ENCODE assay signal across 20 cellular contexts in the genomic region with DNA sequence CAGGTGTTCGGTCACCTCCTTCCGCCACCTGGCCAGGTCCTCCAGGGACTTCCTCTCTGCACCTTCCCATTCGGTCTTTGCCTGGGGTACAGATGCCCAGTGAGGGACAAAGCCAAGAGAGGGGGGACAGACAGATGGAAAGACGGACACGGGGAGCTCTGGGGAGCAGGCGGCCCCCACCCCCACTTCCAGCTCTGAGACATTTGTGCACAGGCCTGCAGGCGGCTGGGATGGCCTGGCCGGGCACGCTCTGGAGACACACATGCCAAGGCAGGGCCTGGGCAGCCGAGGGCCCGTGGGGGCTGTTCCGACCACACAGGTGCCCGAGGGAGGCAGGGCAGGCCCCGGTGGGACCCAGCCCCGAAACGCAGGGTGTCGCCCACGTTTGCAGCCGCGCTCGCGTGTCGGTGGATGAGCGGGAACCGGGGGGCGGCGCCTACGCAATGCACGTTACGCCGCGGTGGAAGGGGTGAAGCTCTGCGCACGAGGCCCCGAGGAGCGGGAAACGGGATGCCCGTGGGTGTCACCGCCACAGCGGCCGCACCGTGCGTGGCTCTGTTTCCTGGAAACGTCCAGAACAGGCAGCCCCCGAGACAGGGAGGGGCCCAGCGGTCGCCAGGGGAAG. TPM values are rescaled to one million over a fixed set of nuclear protein-coding genes. Genes with fewer than 3 reads are reported as not detected.
DNase-seq lines count a peak whose midpoint lies in the region; ATAC-seq, FAIRE-seq and TF ChIP-seq lines count a peak whose summit lies in the region.
"Had no signal": no experiment of that assay in that cellular context is flagged by ENCODE, and none has a peak within 500 bp of the region (broad histone marks: within the 10 kb centered on the region; RNA-seq: fewer than 3 reads in every experiment).

No MANE protein-coding gene starts in this region.

- H3K27ac ChIP-seq in HepG2 (ENCODE audit: extremely low read length, insufficient read depth, low read length): no peak overlapping the region
- no peak overlapping the region for H3K27ac ChIP-seq in right lobe of liver
- peak overlapping the region; percentile 42 for H3K27ac ChIP-seq in SJCRH30
- H3K27ac ChIP-seq in neuronal stem cell (replicated peaks; ENCODE audit: low read length): no peak overlapping the region
- H3K27ac ChIP-seq in left lung: no peak overlapping the region
- no peak overlapping the region for H3K27ac ChIP-seq in brain microvascular endothelial cell
- H3K27ac ChIP-seq: 22Rv1, KMS-11 had no signal

- H3K18ac ChIP-seq in neuronal stem cell (ENCODE audit: low read length): no peak overlapping the region

- POLR2A ChIA-PET in HepG2 (lab: Yijun Ruan, JAX): interaction anchor here (2.2 to 2.6 kb wide), 2 partner anchors 16 kb away, joined by 14 to 19 read pairs; a partner anchor contains a TSS

- H3K27me3 ChIP-seq in HepG2 (ENCODE audit: control insufficient read depth in 1 of 2, insufficient read depth in 2 of 2, low read length in 2 of 2) (peaks cover 7 to 32% of the 10 kb centered on the region in 2 experiments; a peak in 4 of 5 replicates), right lobe of liver (no peaks in the 10 kb centered on the region), SJCRH30 (no peaks in the 10 kb centered on the region), neuronal stem cell (ENCODE audit: control insufficient read depth in 3 of 3, insufficient read depth in 3 of 3, low read depth in 1 of 3, low read length in 3 of 3) (no peaks in the 10 kb centered on the region), left lung (peaks cover 0 to 31% of the 10 kb centered on the region in 2 donors), brain microvascular endothelial cell (replicated peaks) (peaks cover 7% of the 10 kb centered on the region)

- CTCF ChIA-PET in HepG2 (lab: Yijun Ruan, JAX; ENCODE audit: low intra/inter-chr PET ratio, low total read pairs): interaction anchor here (1.4 kb wide), 1 partner anchor 73 kb away, joined by 6 read pairs; no protein-coding TSS in a partner anchor

- H2BK12ac ChIP-seq in neuronal stem cell (ENCODE audit: low read length): no peak overlapping the region

- H3K36me3 ChIP-seq in HepG2 (replicated peaks in 1 of 2; ENCODE audit: control insufficient read depth in 1 of 2, insufficient read depth in 2 of 2, low read length in 2 of 2) (no peaks in the 10 kb centered on the region), right lobe of liver (no peaks in the 10 kb centered on the region), SJCRH30 (peaks cover 16% of the 10 kb centered on the region), neuronal stem cell (replicated peaks in 1 of 2; ENCODE audit: control insufficient read depth in 2 of 2, insufficient read depth in 2 of 2, low read length in 2 of 2) (no peaks in the 10 kb centered on the region), left lung (no peaks in the 10 kb centered on the region), brain microvascular endothelial cell (replicated peaks) (no peaks in the 10 kb centered on the region)

- H2AK5ac ChIP-seq in neuronal stem cell (ENCODE audit: low read depth, low read length): peak overlapping the region; percentile 88

- peak overlapping the region in 1 of 3 experiments; percentile 78; a peak in 2 of 6 replicates for H3K4me3 ChIP-seq in HepG2 (replicated peaks in 1 of 3; ENCODE audit: insufficient read depth in 1 of 3, low read depth in 2 of 3, low read length in 3 of 3)
- H3K4me3 ChIP-seq in right lobe of liver: no peak overlapping the region
- peak overlapping the region; percentile 33 for H3K4me3 ChIP-seq in SJCRH30
- H3K4me3 ChIP-seq in neuronal stem cell (ENCODE audit: low read length in 2 of 2): no peak overlapping the region
- no peak overlapping the region for H3K4me3 ChIP-seq in left lung
- no peak overlapping the region for H3K4me3 ChIP-seq in brain microvascular endothelial cell (ENCODE audit: low read depth, low read length)

- DNase-seq in HepG2 (ENCODE audit: low spot score): no peak
- DNase-seq in right lobe of liver: no peak
- DNase-seq in SJCRH30: peak; percentile 68 to 73
- no peak for DNase-seq in neuronal stem cell (ENCODE audit: low spot score)
- DNase-seq in left lung: no peak
- no peak for DNase-seq in brain microvascular endothelial cell
- DNase-seq: AML-193; C1 segment of cervical spinal cord; Calu3; CD4-positive, alpha-beta T cell; DMS 273 treated with DMSO at 0.1 percent for 48 hours; DMS79 treated with DMSO at 0.1 percent for 48 hours; EL had no signal

- H3K23ac ChIP-seq in neuronal stem cell (ENCODE audit: low read depth, low read length, poor library complexity): peak overlapping the region; percentile 80

- peaks cover 65% of the 10 kb centered on the region for H3K4me1 ChIP-seq in HepG2 (ENCODE audit: insufficient read depth, low read length)
- H3K4me1 ChIP-seq in right lobe of liver: no peaks in the 10 kb centered on the region
- peaks cover 41% of the 10 kb centered on the region for H3K4me1 ChIP-seq in SJCRH30
- H3K4me1 ChIP-seq in neuronal stem cell (ENCODE audit: control insufficient read depth in 2 of 2, insufficient read depth in 1 of 2, low read depth in 1 of 2, low read length in 2 of 2): peaks cover 0 to 10% of the 10 kb centered on the region in 2 donors
- no peaks in the 10 kb centered on the region for H3K4me1 ChIP-seq in left lung

- H3K4me2 ChIP-seq in HepG2 (ENCODE audit: low read depth, low read length): peak overlapping the region; percentile 84
- no peak overlapping the region for H3K4me2 ChIP-seq in neuronal stem cell (ENCODE audit: insufficient read depth, low read length, poor library complexity, severe bottlenecking)
- H3K4me2 ChIP-seq: KMS-11 had no signal

- no TSS peak for BruUV-seq in HepG2 (replicated peaks; lab: Mats Ljungman, UMichigan)

- peak overlapping the region; percentile 66 for H2BK5ac ChIP-seq in neuronal stem cell (ENCODE audit: low read length)

- TF ChIP-seq CTCF in HepG2 (CRISPR knock-in tag; IDR thresholded peaks at IDR 0.05): no peak
- no peak for TF ChIP-seq CTCF in right lobe of liver (IDR thresholded peaks at IDR 0.05)
- no peak for TF ChIP-seq CTCF in left lung (IDR thresholded peaks at IDR 0.05)
- TF ChIP-seq CTCF in brain microvascular endothelial cell (IDR thresholded peaks at IDR 0.05; ENCODE audit: low read depth, low read length, missing control alignments): no peak

- no peak overlapping the region for H2BK120ac ChIP-seq in neuronal stem cell (ENCODE audit: low read depth, low read length)

- no peak overlapping the region for H4K91ac ChIP-seq in neuronal stem cell (ENCODE audit: low read depth, low read length, poor library complexity)

- ATAC-seq in HepG2: peak; percentile 2; the same call in 2 of the 3 replicates
- no peak for ATAC-seq in right lobe of liver
- no peak for ATAC-seq in left lung

- H3K14ac ChIP-seq in neuronal stem cell (ENCODE audit: low read length): no peak overlapping the region

- TF ChIP-seq EP300 in HepG2 (IDR thresholded peaks at IDR 0.05; ENCODE audit: low read depth in 2 of 2, low read length in 2 of 2): no peak
- no peak for TF ChIP-seq EP300 in HepG2 (CRISPR knock-in tag; IDR thresholded peaks at IDR 0.05; ENCODE audit: borderline replicate concordance)

- H2AFZ ChIP-seq in HepG2 (ENCODE audit: low read length): no peak overlapping the region
- peak overlapping the region; percentile 56 for H2AFZ ChIP-seq in neuronal stem cell (ENCODE audit: low read length)

- no peak for TF ChIP-seq RAD21 in HepG2 (CRISPR knock-in tag; IDR thresholded peaks at IDR 0.05)

- H3K9me3 ChIP-seq in HepG2 (ENCODE audit: low read length) (no peaks in the 10 kb centered on the region), right lobe of liver (no peaks in the 10 kb centered on the region), SJCRH30 (replicated peaks) (no peaks in the 10 kb centered on the region), neuronal stem cell (replicated peaks in 1 of 2; ENCODE audit: control insufficient read depth in 2 of 2, insufficient read depth in 1 of 2, low read depth in 1 of 2, low read length in 2 of 2) (no peaks in the 10 kb centered on the region), left lung (no peaks in the 10 kb centered on the region)

- peak overlapping the region; percentile 79; the same call in 1 of the 2 replicates for H3K9ac ChIP-seq in HepG2 (ENCODE audit: insufficient read depth, low read depth, low read length)
- no peak overlapping the region for H3K9ac ChIP-seq in neuronal stem cell (ENCODE audit: low read depth, low read length, poor library complexity)
- H3K9ac ChIP-seq: KMS-11 had no signal

- intact Hi-C loops in HepG2 (cut with micrococcal nuclease; ENCODE audit: unreplicated experiment) (no loop called here), right lobe of liver (cut with DNase I) (no loop called here), left lung (cut with DNase I) (no loop called here)

- H3K4ac ChIP-seq in neuronal stem cell (ENCODE audit: low read length): no peak overlapping the region

- no peak for FAIRE-seq in HepG2 (lab: Jason Lieb, UNC)
- FAIRE-seq: G401.6, GM12891, GM19239 had no signal

- no peaks in the 10 kb centered on the region for H4K20me1 ChIP-seq in HepG2 (ENCODE audit: insufficient read depth, low read length)

- no peaks in the 10 kb centered on the region for H3K79me1 ChIP-seq in neuronal stem cell (ENCODE audit: low read depth, low read length)

- WGBS in HepG2 (ENCODE audit: low lambda C conversion rate): 90% methylated on average over 43 of the region's 47 CpGs
- 93% methylated on average over 39 of the region's 47 CpGs for WGBS in right lobe of liver (ENCODE audit: insufficient coverage, low coverage, low lambda C conversion rate, missing lambda C conversion rate)
- no CpG with 5 or more reads among the region's 47 CpGs for WGBS in neuronal stem cell (ENCODE audit: extremely low coverage in 2 of 2, insufficient read length in 2 of 2, insufficient replicate concordance in 1 of 2), 2 donors

- peak overlapping the region; percentile 43 for H2BK15ac ChIP-seq in neuronal stem cell (ENCODE audit: low read length)

- H4K8ac ChIP-seq in neuronal stem cell (ENCODE audit: low read depth, low read length): no peak overlapping the region

- TF ChIP-seq POLR2A in HepG2 (IDR thresholded peaks at IDR 0.05; ENCODE audit: insufficient read depth in 1 of 2, low read depth in 2 of 2, low read length in 2 of 2) (no peak), right lobe of liver (IDR thresholded peaks at IDR 0.05) (no peak)

- H3K79me2 ChIP-seq in HepG2 (ENCODE audit: insufficient read depth, low read length): no peaks in the 10 kb centered on the region

- in situ Hi-C loops in HepG2 (cut with HindIII; ENCODE audit: extremely low pct_ligation_motif_present, low pct_unique_long_range_greater_than_20kb) (no loop called here), brain microvascular endothelial cell (cut with HindIII; ENCODE audit: low pct_ligation_motif_present, low sequenced_read_pairs) (no loop called here)

RNA-seq across cellular contexts. Expression of a gene that starts 6.0 kb away (rescaled TPM):
- total RNA-seq in HepG2 (2016; rRNA removed; fragmentation: Illumina TruSeq; extraction: Trizol): 0.15 TPM in 1 of 2 replicates, not detected in the other
- total RNA-seq in HepG2 (2016; cell fraction: cytosol; rRNA removed; fragmentation: Illumina TruSeq; extraction: Trizol; ENCODE audit: low read depth): not detected in 2 replicates
- 0.13 TPM in 1 of 2 replicates, not detected in the other for total RNA-seq in HepG2 (2016; cell fraction: insoluble cytoplasmic fraction; rRNA removed; fragmentation: Illumina TruSeq; extraction: Trizol)
- not detected in 2 replicates for total RNA-seq in HepG2 (2016; cell fraction: membrane; rRNA removed; fragmentation: Illumina TruSeq; extraction: Trizol)
- not detected in 2 replicates for total RNA-seq in HepG2 (2016; cell fraction: nucleus; rRNA removed; fragmentation: Illumina TruSeq; extraction: Trizol)
- not detected in 2 replicates for polyA plus RNA-seq in HepG2 (2011; rRNA removed)
- polyA plus RNA-seq in HepG2 (2011; cell fraction: cytosol; rRNA removed): not detected in 2 replicates
- polyA plus RNA-seq in HepG2 (2011; cell fraction: nucleus; rRNA removed): not detected in 2 replicates
- not detected in 2 replicates for polyA plus RNA-seq in HepG2 (2012)
- not detected in 2 replicates for polyA plus RNA-seq in HepG2 (2016; cell fraction: cytosol; fragmentation: Illumina TruSeq; extraction: Trizol; ENCODE audit: low read depth)
- not detected in 2 replicates for polyA plus RNA-seq in HepG2 (2016; cell fraction: insoluble cytoplasmic fraction; fragmentation: Illumina TruSeq; extraction: Trizol; ENCODE audit: low read depth)
- polyA plus RNA-seq in HepG2 (2016; cell fraction: membrane; fragmentation: Illumina TruSeq; extraction: Trizol; ENCODE audit: low read depth): not detected in 2 replicates
- not detected in 2 replicates for polyA plus RNA-seq in HepG2 (2016; cell fraction: nucleus; fragmentation: Illumina TruSeq; extraction: Trizol; ENCODE audit: insufficient read depth, low read depth)
- polyA minus RNA-seq in HepG2 (2011; rRNA and poly(A)+ RNA removed; ENCODE audit: low replicate concordance): not detected in 2 replicates
- not detected in 2 replicates for polyA minus RNA-seq in HepG2 (2011; cell fraction: cytosol; rRNA and poly(A)+ RNA removed)
- not detected in 2 replicates for polyA minus RNA-seq in HepG2 (2011; cell fraction: nucleus; rRNA and poly(A)+ RNA removed)
- total RNA-seq in right lobe of liver: not detected
- total RNA-seq in SJCRH30 (2014; rRNA removed; shearing (Covaris generic)): 111 and 114 TPM in 2 replicates
- not detected for polyA plus RNA-seq in neuronal stem cell (2013, experiment 1 of 2)
- polyA plus RNA-seq in neuronal stem cell (2013, experiment 2 of 2): not detected
- under 1 TPM in 1 of 2 donors, not detected in 1; 0.31 TPM for total RNA-seq in left lung
- total RNA-seq: Calu3, H4 had no signal
- polyA plus RNA-seq: IgD-negative memory B cell had no signal

RNA-seq across cellular contexts. Expression of a gene that starts 7.5 kb away (rescaled TPM):
- 1.5 and 1.8 TPM in 2 replicates for total RNA-seq in HepG2 (2016; rRNA removed; fragmentation: Illumina TruSeq; extraction: Trizol)
- 0.61 and 0.79 TPM in 2 replicates for total RNA-seq in HepG2 (2016; cell fraction: cytosol; rRNA removed; fragmentation: Illumina TruSeq; extraction: Trizol; ENCODE audit: low read depth)
- 1.4 and 1.7 TPM in 2 replicates for total RNA-seq in HepG2 (2016; cell fraction: insoluble cytoplasmic fraction; rRNA removed; fragmentation: Illumina TruSeq; extraction: Trizol)
- 0.83 and 1.1 TPM in 2 replicates for total RNA-seq in HepG2 (2016; cell fraction: membrane; rRNA removed; fragmentation: Illumina TruSeq; extraction: Trizol)
- 0.31 TPM in 1 of 2 replicates, not detected in the other for total RNA-seq in HepG2 (2016; cell fraction: nucleus; rRNA removed; fragmentation: Illumina TruSeq; extraction: Trizol)
- polyA plus RNA-seq in HepG2 (2011; rRNA removed): 0.84 and 0.92 TPM in 2 replicates
- 0.24 and 0.56 TPM in 2 replicates for polyA plus RNA-seq in HepG2 (2011; cell fraction: cytosol; rRNA removed)
- polyA plus RNA-seq in HepG2 (2011; cell fraction: nucleus; rRNA removed): 2.1 and 2.4 TPM in 2 replicates
- polyA plus RNA-seq in HepG2 (2012): 0.48 and 1.2 TPM in 2 replicates
- polyA plus RNA-seq in HepG2 (2016; cell fraction: cytosol; fragmentation: Illumina TruSeq; extraction: Trizol; ENCODE audit: low read depth): 0.92 and 1.0 TPM in 2 replicates
- 0.65 and 1.6 TPM in 2 replicates for polyA plus RNA-seq in HepG2 (2016; cell fraction: insoluble cytoplasmic fraction; fragmentation: Illumina TruSeq; extraction: Trizol; ENCODE audit: low read depth)
- 0.45 and 0.71 TPM in 2 replicates for polyA plus RNA-seq in HepG2 (2016; cell fraction: membrane; fragmentation: Illumina TruSeq; extraction: Trizol; ENCODE audit: low read depth)
- 2.3 and 3.5 TPM in 2 replicates for polyA plus RNA-seq in HepG2 (2016; cell fraction: nucleus; fragmentation: Illumina TruSeq; extraction: Trizol; ENCODE audit: insufficient read depth, low read depth)
- polyA minus RNA-seq in HepG2 (2011; rRNA and poly(A)+ RNA removed; ENCODE audit: low replicate concordance): not detected in 2 replicates
- polyA minus RNA-seq in HepG2 (2011; cell fraction: cytosol; rRNA and poly(A)+ RNA removed): not detected in 2 replicates
- 0.12 and 0.26 TPM in 2 replicates for polyA minus RNA-seq in HepG2 (2011; cell fraction: nucleus; rRNA and poly(A)+ RNA removed)
- total RNA-seq in right lobe of liver: 1 to 10 TPM in 2 of 6 experiments, under 1 TPM in 3, not detected in 1; 0.25 to 1.7 (median 0.79) TPM
- total RNA-seq in SJCRH30 (2014; rRNA removed; shearing (Covaris generic)): 0.33 and 0.71 TPM in 2 replicates
- polyA plus RNA-seq in neuronal stem cell (2013, experiment 1 of 2): 0.86 TPM
- polyA plus RNA-seq in neuronal stem cell (2013, experiment 2 of 2): 1.2 TPM
- 1 to 10 TPM; 1.5 to 2.7 TPM for total RNA-seq in left lung
- total RNA-seq: H4 had no signal

RNA-seq across cellular contexts. Expression of a gene that starts 16.3 kb away (rescaled TPM):
- total RNA-seq in HepG2 (2016; rRNA removed; fragmentation: Illumina TruSeq; extraction: Trizol) (29.6 and 29.9 TPM in 2 replicates), right lobe of liver (10 to 100 TPM in 1 of 6 experiments, 1 to 10 TPM in 5; 5.6 to 11.5 (median 6.0) TPM), left lung (10 to 100 TPM; 10.3 to 12.9 TPM)
- 22.0 and 23.6 TPM in 2 replicates for total RNA-seq in HepG2 (2016; cell fraction: cytosol; rRNA removed; fragmentation: Illumina TruSeq; extraction: Trizol; ENCODE audit: low read depth)
- 27.3 and 30.2 TPM in 2 replicates for total RNA-seq in HepG2 (2016; cell fraction: insoluble cytoplasmic fraction; rRNA removed; fragmentation: Illumina TruSeq; extraction: Trizol)
- total RNA-seq in HepG2 (2016; cell fraction: membrane; rRNA removed; fragmentation: Illumina TruSeq; extraction: Trizol): 24.5 and 33.2 TPM in 2 replicates
- 11.7 and 14.7 TPM in 2 replicates for total RNA-seq in HepG2 (2016; cell fraction: nucleus; rRNA removed; fragmentation: Illumina TruSeq; extraction: Trizol)
- polyA plus RNA-seq in HepG2 (2011; rRNA removed): 17.6 and 19.2 TPM in 2 replicates
- polyA plus RNA-seq in HepG2 (2011; cell fraction: cytosol; rRNA removed): 21.5 and 24.4 TPM in 2 replicates
- polyA plus RNA-seq in HepG2 (2011; cell fraction: nucleus; rRNA removed): 9.1 and 10.9 TPM in 2 replicates
- 8.9 and 10.5 TPM in 2 replicates for polyA plus RNA-seq in HepG2 (2012)
- 13.9 and 22.1 TPM in 2 replicates for polyA plus RNA-seq in HepG2 (2016; cell fraction: cytosol; fragmentation: Illumina TruSeq; extraction: Trizol; ENCODE audit: low read depth)
- 19.8 and 20.7 TPM in 2 replicates for polyA plus RNA-seq in HepG2 (2016; cell fraction: insoluble cytoplasmic fraction; fragmentation: Illumina TruSeq; extraction: Trizol; ENCODE audit: low read depth)
- 17.4 and 20.9 TPM in 2 replicates for polyA plus RNA-seq in HepG2 (2016; cell fraction: membrane; fragmentation: Illumina TruSeq; extraction: Trizol; ENCODE audit: low read depth)
- polyA plus RNA-seq in HepG2 (2016; cell fraction: nucleus; fragmentation: Illumina TruSeq; extraction: Trizol; ENCODE audit: insufficient read depth, low read depth): 20.4 and 23.0 TPM in 2 replicates
- 10.9 and 14.0 TPM in 2 replicates for polyA minus RNA-seq in HepG2 (2011; rRNA and poly(A)+ RNA removed; ENCODE audit: low replicate concordance)
- 5.3 and 5.4 TPM in 2 replicates for polyA minus RNA-seq in HepG2 (2011; cell fraction: cytosol; rRNA and poly(A)+ RNA removed)
- 6.5 and 7.5 TPM in 2 replicates for polyA minus RNA-seq in HepG2 (2011; cell fraction: nucleus; rRNA and poly(A)+ RNA removed)
- 20.1 and 22.5 TPM in 2 replicates for total RNA-seq in SJCRH30 (2014; rRNA removed; shearing (Covaris generic))
- polyA plus RNA-seq in neuronal stem cell (2013, experiment 1 of 2): 15.5 TPM
- polyA plus RNA-seq in neuronal stem cell (2013, experiment 2 of 2): 14.7 TPM

RNA-seq across cellular contexts. Expression of a gene that starts 22.3 kb away (rescaled TPM):
- total RNA-seq in HepG2 (2016; rRNA removed; fragmentation: Illumina TruSeq; extraction: Trizol): 11.0 and 17.6 TPM in 2 replicates
- 5.5 and 6.6 TPM in 2 replicates for total RNA-seq in HepG2 (2016; cell fraction: cytosol; rRNA removed; fragmentation: Illumina TruSeq; extraction: Trizol; ENCODE audit: low read depth)
- total RNA-seq in HepG2 (2016; cell fraction: insoluble cytoplasmic fraction; rRNA removed; fragmentation: Illumina TruSeq; extraction: Trizol): 10.1 and 16.6 TPM in 2 replicates
- total RNA-seq in HepG2 (2016; cell fraction: membrane; rRNA removed; fragmentation: Illumina TruSeq; extraction: Trizol): 9.9 and 10.4 TPM in 2 replicates
- 12.2 and 16.5 TPM in 2 replicates for total RNA-seq in HepG2 (2016; cell fraction: nucleus; rRNA removed; fragmentation: Illumina TruSeq; extraction: Trizol)
- polyA plus RNA-seq in HepG2 (2011; rRNA removed): 10.4 and 13.4 TPM in 2 replicates
- polyA plus RNA-seq in HepG2 (2011; cell fraction: cytosol; rRNA removed): 3.3 and 4.7 TPM in 2 replicates
- 75.3 and 105 TPM in 2 replicates for polyA plus RNA-seq in HepG2 (2011; cell fraction: nucleus; rRNA removed)
- polyA plus RNA-seq in HepG2 (2012): 7.2 and 11.6 TPM in 2 replicates
- polyA plus RNA-seq in HepG2 (2016; cell fraction: cytosol; fragmentation: Illumina TruSeq; extraction: Trizol; ENCODE audit: low read depth): 2.4 and 4.0 TPM in 2 replicates
- 11.7 and 13.2 TPM in 2 replicates for polyA plus RNA-seq in HepG2 (2016; cell fraction: insoluble cytoplasmic fraction; fragmentation: Illumina TruSeq; extraction: Trizol; ENCODE audit: low read depth)
- 4.2 and 6.8 TPM in 2 replicates for polyA plus RNA-seq in HepG2 (2016; cell fraction: membrane; fragmentation: Illumina TruSeq; extraction: Trizol; ENCODE audit: low read depth)
- polyA plus RNA-seq in HepG2 (2016; cell fraction: nucleus; fragmentation: Illumina TruSeq; extraction: Trizol; ENCODE audit: insufficient read depth, low read depth): 48.5 and 55.0 TPM in 2 replicates
- polyA minus RNA-seq in HepG2 (2011; rRNA and poly(A)+ RNA removed; ENCODE audit: low replicate concordance): 14.8 and 18.0 TPM in 2 replicates
- polyA minus RNA-seq in HepG2 (2011; cell fraction: cytosol; rRNA and poly(A)+ RNA removed): 7.9 and 12.6 TPM in 2 replicates
- 9.3 and 22.1 TPM in 2 replicates for polyA minus RNA-seq in HepG2 (2011; cell fraction: nucleus; rRNA and poly(A)+ RNA removed)
- total RNA-seq in right lobe of liver: 10 to 100 TPM in 4 of 6 experiments, 1 to 10 TPM in 2; 9.0 to 14.2 (median 12.0) TPM
- total RNA-seq in SJCRH30 (2014; rRNA removed; shearing (Covaris generic)): 8.7 and 9.8 TPM in 2 replicates
- 14.1 TPM for polyA plus RNA-seq in neuronal stem cell (2013, experiment 1 of 2)
- 14.2 TPM for polyA plus RNA-seq in neuronal stem cell (2013, experiment 2 of 2)
- total RNA-seq in left lung: 10 to 100 TPM; 18.9 to 27.3 TPM

RNA-seq across cellular contexts. Expression of a gene that starts 38.0 kb away (rescaled TPM):
- total RNA-seq in HepG2 (2016; rRNA removed; fragmentation: Illumina TruSeq; extraction: Trizol) (9.8 and 25.1 TPM in 2 replicates), right lobe of liver (10 to 100 TPM; 36.0 to 50.8 (median 40.8) TPM), left lung (100 to 1,000 TPM; 110 to 130 TPM)
- 8.5 and 9.5 TPM in 2 replicates for total RNA-seq in HepG2 (2016; cell fraction: cytosol; rRNA removed; fragmentation: Illumina TruSeq; extraction: Trizol; ENCODE audit: low read depth)
- 6.2 and 24.1 TPM in 2 replicates for total RNA-seq in HepG2 (2016; cell fraction: insoluble cytoplasmic fraction; rRNA removed; fragmentation: Illumina TruSeq; extraction: Trizol)
- total RNA-seq in HepG2 (2016; cell fraction: membrane; rRNA removed; fragmentation: Illumina TruSeq; extraction: Trizol): 6.7 and 7.5 TPM in 2 replicates
- total RNA-seq in HepG2 (2016; cell fraction: nucleus; rRNA removed; fragmentation: Illumina TruSeq; extraction: Trizol): 22.9 and 27.4 TPM in 2 replicates
- polyA plus RNA-seq in HepG2 (2011; rRNA removed): 24.6 and 33.6 TPM in 2 replicates
- polyA plus RNA-seq in HepG2 (2011; cell fraction: cytosol; rRNA removed): 11.6 and 26.3 TPM in 2 replicates
- 413 and 489 TPM in 2 replicates for polyA plus RNA-seq in HepG2 (2011; cell fraction: nucleus; rRNA removed)
- polyA plus RNA-seq in HepG2 (2012): 30.8 and 56.7 TPM in 2 replicates
- polyA plus RNA-seq in HepG2 (2016; cell fraction: cytosol; fragmentation: Illumina TruSeq; extraction: Trizol; ENCODE audit: low read depth): 1.7 and 1.8 TPM in 2 replicates
- 6.7 and 9.1 TPM in 2 replicates for polyA plus RNA-seq in HepG2 (2016; cell fraction: insoluble cytoplasmic fraction; fragmentation: Illumina TruSeq; extraction: Trizol; ENCODE audit: low read depth)
- polyA plus RNA-seq in HepG2 (2016; cell fraction: membrane; fragmentation: Illumina TruSeq; extraction: Trizol; ENCODE audit: low read depth): 3.8 and 6.1 TPM in 2 replicates
- polyA plus RNA-seq in HepG2 (2016; cell fraction: nucleus; fragmentation: Illumina TruSeq; extraction: Trizol; ENCODE audit: insufficient read depth, low read depth): 78.0 and 79.0 TPM in 2 replicates
- 47.8 and 83.3 TPM in 2 replicates for polyA minus RNA-seq in HepG2 (2011; rRNA and poly(A)+ RNA removed; ENCODE audit: low replicate concordance)
- 15.7 and 20.3 TPM in 2 replicates for polyA minus RNA-seq in HepG2 (2011; cell fraction: cytosol; rRNA and poly(A)+ RNA removed)
- polyA minus RNA-seq in HepG2 (2011; cell fraction: nucleus; rRNA and poly(A)+ RNA removed): 46.9 and 49.4 TPM in 2 replicates
- total RNA-seq in SJCRH30 (2014; rRNA removed; shearing (Covaris generic)): 32.2 and 33.8 TPM in 2 replicates
- 32.7 TPM for polyA plus RNA-seq in neuronal stem cell (2013, experiment 1 of 2)
- polyA plus RNA-seq in neuronal stem cell (2013, experiment 2 of 2): 28.0 TPM

Comparison
In these comparisons a context has a peak if more than half of its experiments do, and no peak if none do; other contexts are left out.
1. DNase-seq: peak in SJCRH30 (2 of 2); none in HepG2 (single experiment), right lobe of liver (0 of 3), neuronal stem cell (single experiment), left lung (0 of 2) and brain microvascular endothelial cell (single experiment).
2. RNA of a gene that starts 6.0 kb away (total RNA-seq): 111 to 114 TPM in SJCRH30; 0.31 TPM in left lung, 0.13 to 0.15 TPM in HepG2 and not detected in right lobe of liver; every median in the first group is over 10 times any median in the second.